13 cellular contexts compared by ENCODE assay signal in genomic region chr16:14510939-14511797, GRCh38.
DNase-seq lines count a peak whose midpoint lies in the region; ATAC-seq, FAIRE-seq and TF ChIP-seq lines count a peak whose summit lies in the region.
"Had no signal": no experiment of that assay in that cellular context is flagged by ENCODE, and none has a peak within 500 bp of the region (broad histone marks: within the 10 kb centered on the region; RNA-seq: fewer than 3 reads in every experiment).

No MANE protein-coding gene starts in this region.

- no peak overlapping the region for H2AFZ ChIP-seq in keratinocyte (ENCODE audit: control insufficient read depth, low read length)

- H3K27ac Mint-ChIP-seq in nephron progenitor cell: no peak overlapping the region

- H3K4me1 Mint-ChIP-seq in nephron progenitor cell: no peaks in the 10 kb centered on the region

- H3K4me3 ChIP-seq in right atrium auricular region: no peak overlapping the region
- peak overlapping the region; percentile 18 to 54 (median 52) for H3K4me3 ChIP-seq in keratinocyte (ENCODE audit: control insufficient read depth in 2 of 3, extremely low read depth in 1 of 3, insufficient read depth in 2 of 3, low read depth in 1 of 3, low read length in 3 of 3)
- H3K4me3 ChIP-seq in MG63: no peak overlapping the region

- peaks cover 2% of the 10 kb centered on the region for H3K27me3 Mint-ChIP-seq in nephron progenitor cell (ENCODE audit: low read depth, poor library complexity)

- H3K9me3 Mint-ChIP-seq in nephron progenitor cell: no peaks in the 10 kb centered on the region

- H3K27ac ChIP-seq in right atrium auricular region (no peak overlapping the region), keratinocyte (ENCODE audit: control insufficient read depth, insufficient read depth, low read length) (peak overlapping the region; percentile 95)

- H3K36me3 ChIP-seq in right atrium auricular region: no peaks in the 10 kb centered on the region
- no peaks in the 10 kb centered on the region for H3K36me3 ChIP-seq in keratinocyte (ENCODE audit: control insufficient read depth in 2 of 2, extremely low read depth in 1 of 2, insufficient read depth in 2 of 2, low read length in 2 of 2)
- H3K36me3 ChIP-seq in MG63: no peaks in the 10 kb centered on the region; the same call in 1 of the 2 replicates

- peaks cover 7% of the 10 kb centered on the region for H3K36me3 Mint-ChIP-seq in nephron progenitor cell (ENCODE audit: low read depth)

- H3K4me2 ChIP-seq in keratinocyte (ENCODE audit: control insufficient read depth, extremely low read depth, insufficient read depth, low read depth, low read length): peak overlapping the region; percentile 90

- H3K9ac ChIP-seq in keratinocyte (ENCODE audit: control insufficient read depth, extremely low read depth, insufficient read depth, low read length): peak overlapping the region; percentile 69

- peaks cover 5% of the 10 kb centered on the region for H3K79me2 ChIP-seq in keratinocyte (ENCODE audit: control insufficient read depth, insufficient read depth, low read length)

- no peaks in the 10 kb centered on the region for H4K20me1 ChIP-seq in keratinocyte (ENCODE audit: control insufficient read depth, extremely low read depth, insufficient read depth, low read length)

- dilution Hi-C loops in keratinocyte (cut with MboI; ENCODE audit: extremely low pct_ligation_motif_present, low sequenced_read_pairs): no loop called here

- H3K4me3 Mint-ChIP-seq in nephron progenitor cell: no peak overlapping the region

- TF ChIP-seq CTCF in right atrium auricular region (IDR thresholded peaks at IDR 0.05) (no peak), keratinocyte (optimal IDR thresholded peaks at IDR 0.05 in 1 of 3, IDR thresholded peaks at IDR 0.05 in 1 of 3, conservative IDR thresholded peaks at IDR 0.05 in 1 of 3; ENCODE audit: extremely low read depth in 1 of 3, insufficient read depth in 2 of 3, low read length in 3 of 3) (no peak), nephron progenitor cell (IDR thresholded peaks at IDR 0.05) (no peak)

- peak; percentile 36 for ATAC-seq in left ventricle myocardium superior
- no peak for ATAC-seq in HG03097 (IDR thresholded peaks at IDR 0.05; ENCODE audit: low FRiP score, unreplicated experiment)

- H3K9me3 ChIP-seq in right atrium auricular region: no peaks in the 10 kb centered on the region
- H3K9me3 ChIP-seq in keratinocyte (ENCODE audit: control insufficient read depth, low read depth, low read length): no peaks in the 10 kb centered on the region
- H3K9me3 ChIP-seq in MG63: no peaks in the 10 kb centered on the region

- DNase-seq in left ventricle myocardium superior: no peak
- no peak for DNase-seq in right atrium auricular region (ENCODE audit: low spot score)
- DNase-seq in amniotic stem cell (lab: John Stamatoyannopoulos, UW): peak; percentile 8
- peak; percentile 61 for DNase-seq in keratinocyte (ENCODE audit: low read depth, low spot score)
- no peak for DNase-seq in MG63
- DNase-seq in nephron progenitor cell: no peak
- DNase-seq in stimulated activated CD4-positive, alpha-beta T cell treated with anti-CD3 and anti-CD28 coated beads, Interleukin-12 subunit alpha, Interleukin-12 subunit beta, amount 100 ng/mL, for 4 hours: no peak
- DNase-seq: AML-193; NCI-H187 treated with DMSO at 0.1 percent for 48 hours; OCI-M1; stimulated activated CD4-positive, alpha-beta T cell treated with anti-CD3 and anti-CD28 coated beads, Interleukin-2, amount 100 ng/mL, for 24 hours had no signal

- no peaks in the 10 kb centered on the region for H3K9me1 ChIP-seq in keratinocyte (ENCODE audit: control insufficient read depth, extremely low read depth, insufficient read depth, low read length)

- peak; percentile 93 for FAIRE-seq in keratinocyte (lab: Jason Lieb, UNC)
- FAIRE-seq: colon had no signal

- intact Hi-C loops in left ventricle myocardium superior (cut with micrococcal nuclease): no loop called here

- H3K4me1 ChIP-seq in right atrium auricular region (peaks cover 0 to 28% of the 10 kb centered on the region in 2 donors), keratinocyte (ENCODE audit: control insufficient read depth, extremely low read depth, insufficient read depth, low read length) (peaks cover 34% of the 10 kb centered on the region)

- H3K27me3 ChIP-seq in right atrium auricular region (no peaks in the 10 kb centered on the region), keratinocyte (ENCODE audit: control insufficient read depth, extremely low read depth, insufficient read depth, low read length) (no peaks in the 10 kb centered on the region), MG63 (no peaks in the 10 kb centered on the region)

Comparison
In these comparisons a context has a peak if more than half of its experiments do, and no peak if none do; other contexts are left out.
1. DNase-seq: peak in amniotic stem cell (single experiment) and keratinocyte (single experiment); none in left ventricle myocardium superior (single experiment), right atrium auricular region (single experiment), MG63 (single experiment), nephron progenitor cell (single experiment) and stimulated activated CD4-positive, alpha-beta T cell treated with anti-CD3 and anti-CD28 coated beads, Interleukin-12 subunit alpha, Interleukin-12 subunit beta, amount 100 ng/mL, for 4 hours (single experiment).
2. H3K4me3 ChIP-seq: peak in keratinocyte (3 of 3); none in right atrium auricular region (0 of 2) and MG63 (single experiment).